ENCODE assay signal across 12 cellular contexts in genomic region chr10:10798021-10798420, GRCh38.
DNase-seq lines count a peak whose midpoint lies in the region; ATAC-seq, FAIRE-seq and TF ChIP-seq lines count a peak whose summit lies in the region.
"Had no signal": no experiment of that assay in that cellular context is flagged by ENCODE, and none has a peak within 500 bp of the region (broad histone marks: within the 10 kb centered on the region; RNA-seq: fewer than 3 reads in every experiment).

No MANE protein-coding gene starts in this region.

- H3K9ac ChIP-seq in iPS-15b (ENCODE audit: low read depth, low read length), result peak overlapping the region; percentile 47

- peak overlapping the region; percentile 49 for H3K27ac ChIP-seq in cingulate gyrus (ENCODE audit: low read depth, low read length)

- FAIRE-seq in H54 (lab: Jason Lieb, UNC), result no peak

- H3K4me3 ChIP-seq in iPS-15b (ENCODE audit: low read depth, low read length) (peak overlapping the region; percentile 26), retinal pigment epithelial cell (ENCODE audit: low read length) (peak overlapping the region; percentile 33)

- no peaks in the 10 kb centered on the region for H3K27me3 ChIP-seq in iPS-15b (ENCODE audit: control insufficient read depth, insufficient read depth, low read length)

- peak; percentile 17 for DNase-seq in GM03348 (ENCODE audit: low spot score)
- no peak for DNase-seq in retinal pigment epithelial cell (ENCODE audit: low read depth)
- DNase-seq in H54 (ENCODE audit: insufficient read length, low spot score), result no peak
- DNase-seq in SKM-1 (lab: John Stamatoyannopoulos, UW; ENCODE audit: unreplicated experiment), result no peak
- DNase-seq: activated CD4-positive, alpha-beta T cell treated with anti-CD3 and anti-CD28 coated beads for 48 hours; activated naive CD4-positive, alpha-beta T cell treated with Interleukin-2 at 50 U/mL for 16 hours; NCI-H1048; NCI-H526 had no signal

- no peak for TF ChIP-seq CTCF in retinal pigment epithelial cell (conservative IDR thresholded peaks at IDR 0.05; ENCODE audit: low read depth, low read length)

- H3K4me1 ChIP-seq in iPS-15b (ENCODE audit: control insufficient read depth, insufficient read depth, low read length), result peaks cover 24% of the 10 kb centered on the region

- ATAC-seq in GM21447 (IDR thresholded peaks at IDR 0.05; ENCODE audit: unreplicated experiment), result no peak
- no peak for ATAC-seq in GM18868 (IDR thresholded peaks at IDR 0.05; ENCODE audit: unreplicated experiment)

- no peaks in the 10 kb centered on the region for H3K36me3 ChIP-seq in iPS-15b (ENCODE audit: control insufficient read depth, insufficient read depth, low read length)

- no peaks in the 10 kb centered on the region for H3K9me3 ChIP-seq in iPS-15b (ENCODE audit: control insufficient read depth, insufficient read depth, low read length)

- no peak for TF ChIP-seq POLR2A in H54 (IDR thresholded peaks at IDR 0.05; ENCODE audit: low read depth, low read length)
